27 cellular contexts compared by ENCODE assay signal in the genomic region with DNA sequence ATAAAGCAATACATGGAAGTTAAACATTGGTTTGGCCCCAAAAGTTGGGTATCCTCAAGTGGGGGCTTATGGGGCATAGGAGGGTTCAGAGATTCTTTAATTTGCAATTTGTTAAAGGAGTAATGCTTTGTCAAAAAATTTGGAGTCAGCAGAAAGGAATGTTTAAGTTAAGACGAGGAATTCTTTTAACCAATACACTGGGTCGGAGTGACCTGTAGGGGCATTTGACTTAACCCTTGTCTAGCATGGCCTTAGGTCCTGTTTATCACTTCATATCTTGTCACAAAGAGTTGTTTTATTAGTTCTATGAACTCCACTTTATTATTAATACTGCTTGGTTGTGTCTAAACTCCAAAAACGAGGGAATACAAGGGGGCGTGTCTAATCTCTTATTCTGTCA.
"Had no signal": no experiment of that assay in that cellular context is flagged by ENCODE, and none has a peak within 500 bp of the region (broad histone marks: within the 10 kb centered on the region; RNA-seq: fewer than 3 reads in every experiment).

No MANE protein-coding gene starts in this region.

- H3K4me1 Mint-ChIP-seq: activated CD4-positive, alpha-beta memory T cell treated with anti-CD3 and anti-CD28 coated beads, Interleukin-2, amount 10 ng/mL, durations not matched to agents 7 days and 5 days; activated CD4-positive, alpha-beta T cell treated with anti-CD3 and anti-CD28 coated beads, Interleukin-2, amount 10 ng/mL, durations not matched to agents 7 days and 5 days; activated T-helper 17 cell treated with anti-CD3 and anti-CD28 coated beads, Interleukin-2, amount 50 U/mL, for 72 hours; central memory CD8-positive, alpha-beta T cell; T-helper 17 cell had no signal

- H3K27ac Mint-ChIP-seq: activated CD4-positive, alpha-beta memory T cell treated with anti-CD3 and anti-CD28 coated beads, Interleukin-2, amount 10 ng/mL, durations not matched to agents 7 days and 5 days; activated CD4-positive, alpha-beta T cell treated with anti-CD3 and anti-CD28 coated beads, Interleukin-2, amount 10 ng/mL, durations not matched to agents 7 days and 5 days; activated naive CD8-positive, alpha-beta T cell; activated T-helper 17 cell treated with anti-CD3 and anti-CD28 coated beads, Interleukin-2, amount 50 U/mL, for 72 hours; dendritic cell treated with granulocyte-macrophage colony-stimulating factor and Interleukin-4, amounts not matched to agents 40 ng/mL and 50 ng/mL, for 4 days; T-helper 17 cell; T-helper 2 cell treated with Interferon-gamma antibody and Interleukin-4, amounts not matched to agents 5 μg/mL and 100 μg/mL, for 36 hours had no signal

- H3K27me3 Mint-ChIP-seq: activated CD4-positive, alpha-beta memory T cell treated with anti-CD3 and anti-CD28 coated beads, Interleukin-2, amount 10 ng/mL, durations not matched to agents 7 days and 5 days; activated CD4-positive, alpha-beta T cell treated with anti-CD3 and anti-CD28 coated beads, Interleukin-2, amount 10 ng/mL, durations not matched to agents 7 days and 5 days; activated naive CD8-positive, alpha-beta T cell; activated T-helper 17 cell treated with anti-CD3 and anti-CD28 coated beads, Interleukin-2, amount 50 U/mL, for 72 hours; central memory CD8-positive, alpha-beta T cell; dendritic cell treated with granulocyte-macrophage colony-stimulating factor and Interleukin-4, amounts not matched to agents 40 ng/mL and 50 ng/mL, for 4 days; T-helper 17 cell had no signal

- H3K27ac ChIP-seq: brain microvascular endothelial cell, coronary artery, dorsolateral prefrontal cortex, epithelial cell of prostate had no signal

- H3K36me3 Mint-ChIP-seq: activated naive CD8-positive, alpha-beta T cell had no signal

- H3K9me3 Mint-ChIP-seq: activated CD4-positive, alpha-beta T cell treated with anti-CD3 and anti-CD28 coated beads, Interleukin-2, amount 10 ng/mL, durations not matched to agents 7 days and 5 days; dendritic cell treated with granulocyte-macrophage colony-stimulating factor and Interleukin-4, amounts not matched to agents 40 ng/mL and 50 ng/mL, for 4 days; T-helper 2 cell treated with Interferon-gamma antibody and Interleukin-4, amounts not matched to agents 5 μg/mL and 100 μg/mL, for 36 hours had no signal

- H3K4me3 ChIP-seq: coronary artery, dorsolateral prefrontal cortex had no signal

- H3K27me3 ChIP-seq: brain microvascular endothelial cell, dorsolateral prefrontal cortex had no signal

- H3K4me3 Mint-ChIP-seq: activated CD4-positive, alpha-beta memory T cell treated with anti-CD3 and anti-CD28 coated beads, Interleukin-2, amount 10 ng/mL, durations not matched to agents 7 days and 5 days; activated CD4-positive, alpha-beta T cell treated with anti-CD3 and anti-CD28 coated beads, Interleukin-2, amount 10 ng/mL, durations not matched to agents 7 days and 5 days; activated naive CD8-positive, alpha-beta T cell; activated T-cell treated with anti-CD3 and anti-CD28 coated beads, Interleukin-2, amount 50 U/mL, for 4 hours; activated T-helper 17 cell treated with anti-CD3 and anti-CD28 coated beads, Interleukin-2, amount 50 U/mL, for 72 hours; central memory CD8-positive, alpha-beta T cell; dendritic cell treated with granulocyte-macrophage colony-stimulating factor and Interleukin-4, amounts not matched to agents 40 ng/mL and 50 ng/mL, for 4 days; T-helper 17 cell; T-helper 2 cell treated with Interferon-gamma antibody and Interleukin-4, amounts not matched to agents 5 μg/mL and 100 μg/mL, for 36 hours had no signal

- H3K36me3 ChIP-seq: brain microvascular endothelial cell had no signal

- DNase-seq: activated CD4-positive, alpha-beta memory T cell treated with anti-CD3 and anti-CD28 coated beads, Interleukin-2, amount 10 ng/mL, durations not matched to agents 7 days and 5 days; activated CD4-positive, alpha-beta T cell treated with anti-CD3 and anti-CD28 coated beads for 1 hour; activated CD4-positive, alpha-beta T cell treated with anti-CD3 and anti-CD28 coated beads for 4 hours; activated CD4-positive, alpha-beta T cell treated with anti-CD3 and anti-CD28 coated beads, Interleukin-2, amount 10 ng/mL, durations not matched to agents 7 days and 5 days; activated CD4-positive, alpha-beta T cell treated with anti-CD3 and anti-CD28 coated beads, Interleukin-2, amount 50 U/mL, for 4 hours; activated effector memory CD4-positive, alpha-beta T cell treated with Interleukin-2 at 50 U/mL for 16 hours; activated gamma-delta T cell treated with Interleukin-2 at 50 U/mL for 16 hours; activated naive CD4-positive, alpha-beta T cell treated with anti-CD3 and anti-CD28 coated beads, Interleukin-2, amount 50 U/mL, for 16 hours; activated naive CD4-positive, alpha-beta T cell treated with Interleukin-2 at 50 U/mL for 16 hours; activated T-cell treated with anti-CD3 and anti-CD28 coated beads, Interleukin-2, amount 50 U/mL, for 4 hours; amniotic stem cell; anterior cingulate cortex; brain microvascular endothelial cell; dorsolateral prefrontal cortex; effector memory CD4-positive, alpha-beta T cell; foreskin fibroblast; head of caudate nucleus; T-helper 1 cell; T-helper 17 cell; T1000 had no signal
